ENCODE assay signal across 8 cellular contexts in the genomic region with DNA sequence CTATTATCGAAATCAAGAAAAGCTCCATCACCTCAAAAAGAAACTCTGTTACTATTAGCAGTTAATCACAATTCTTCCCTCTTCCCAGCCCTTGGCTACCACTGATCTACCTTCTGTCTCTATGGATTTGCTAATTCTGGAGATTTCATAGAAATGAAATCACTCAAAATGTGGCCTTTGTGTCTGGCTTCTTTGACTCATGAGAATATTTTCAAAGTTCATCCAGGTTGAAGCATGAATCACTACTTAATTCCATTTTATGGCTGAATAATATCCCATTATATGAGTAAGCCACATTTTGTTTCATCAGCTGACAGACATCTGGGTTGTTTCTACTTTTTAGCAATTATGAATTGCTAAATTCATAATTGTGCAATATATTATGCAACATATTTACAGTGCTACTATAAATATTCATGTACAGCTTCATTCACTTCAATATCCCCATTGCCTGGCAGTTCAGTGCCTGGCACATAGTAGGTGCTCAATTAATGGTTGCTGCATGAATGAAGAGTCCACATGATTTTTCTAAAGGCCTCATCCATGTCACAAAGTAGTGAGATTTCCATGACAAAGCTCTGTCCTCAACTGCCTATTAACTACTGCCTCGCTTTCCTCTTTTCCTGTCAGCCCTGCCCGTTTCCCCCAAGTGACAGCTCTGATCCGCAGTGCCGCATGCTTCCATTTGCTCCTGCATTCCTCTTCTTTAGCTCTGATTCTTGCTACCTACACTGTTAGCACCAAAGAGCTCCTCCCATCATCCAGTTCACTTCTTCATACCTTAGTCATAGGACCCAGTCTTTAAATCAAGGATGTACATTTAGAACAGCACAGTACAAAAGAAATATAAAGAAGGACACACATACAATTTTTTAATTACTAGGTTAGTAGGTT. TPM values are rescaled to one million over a fixed set of nuclear protein-coding genes. Genes with fewer than 3 reads are reported as not detected.
DNase-seq lines count a peak whose midpoint lies in the region; ATAC-seq and TF ChIP-seq lines count a peak whose summit lies in the region.

No MANE protein-coding gene starts in this region.

- no peak overlapping the region for H4K91ac ChIP-seq in H9 (ENCODE audit: insufficient read length, low read depth, low read length)

- H2BK12ac ChIP-seq in H9 (ENCODE audit: insufficient read length, low read depth, low read length), result no peak overlapping the region

- peak overlapping the region; percentile 64 for H3K27ac Mint-ChIP-seq in osteocyte (ENCODE audit: unreplicated experiment)
- no peak overlapping the region for H3K27ac Mint-ChIP-seq in H9

- H4K20me1 ChIP-seq in H9 (ENCODE audit: control insufficient read depth, insufficient read depth, insufficient read length), result no peaks in the 10 kb centered on the region

- TF ChIP-seq POLR2A in esophagus squamous epithelium (IDR thresholded peaks at IDR 0.05) (no peak), stomach (IDR thresholded peaks at IDR 0.05) (no peak)

- POLR2A ChIA-PET in BJ (lab: Charles Lee), result interaction anchor here (1.1 kb wide), 1 partner anchor 13 kb away, joined by 3 read pairs; no protein-coding TSS in a partner anchor

- no peaks in the 10 kb centered on the region for H3K9me3 ChIP-seq in esophagus squamous epithelium
- H3K9me3 ChIP-seq in H9 (ENCODE audit: control insufficient read depth, low read depth, low read length), result no peaks in the 10 kb centered on the region
- no peaks in the 10 kb centered on the region for H3K9me3 ChIP-seq in stomach

- no peak overlapping the region for H3T11ph ChIP-seq in H9 (ENCODE audit: low read length)

- H3K36me3 Mint-ChIP-seq in osteocyte (ENCODE audit: unreplicated experiment) (peaks cover 26% of the 10 kb centered on the region), H9 (ENCODE audit: insufficient read depth in 1 of 3, low read depth in 3 of 3) (peaks cover 4 to 22% (median 12%) of the 10 kb centered on the region in 3 experiments; a peak in 5 of 7 replicates)

- H3K27me3 ChIP-seq in BJ (ENCODE audit: control insufficient read depth, insufficient read depth, low read length) (no peaks in the 10 kb centered on the region), esophagus squamous epithelium (no peaks in the 10 kb centered on the region), H9 (ENCODE audit: insufficient read depth, low read length) (no peaks in the 10 kb centered on the region), H7 (ENCODE audit: control insufficient read depth, insufficient read depth, low read length) (no peaks in the 10 kb centered on the region), stomach (no peaks in the 10 kb centered on the region)

- no peak for TF ChIP-seq EP300 in stomach (IDR thresholded peaks at IDR 0.05)

- CTCF ChIA-PET in BJ (lab: Yijun Ruan, JAX), result interaction anchor here (0.8 to 2.3 kb wide), 8 partner anchors 11 to 166 kb away, joined by 3 to 16 read pairs (median 4); a partner anchor contains a TSS

- H3K36me3 ChIP-seq in BJ (ENCODE audit: control insufficient read depth, insufficient read depth, low read length) (peaks cover 2% of the 10 kb centered on the region; the same call in 1 of the 2 replicates), esophagus squamous epithelium (peaks cover 0 to 89% (median 0%) of the 10 kb centered on the region in 3 donors), H7 (replicated peaks; ENCODE audit: control insufficient read depth, insufficient read depth, low read length) (peaks cover 1% of the 10 kb centered on the region), stomach (peaks cover 14 to 83% (median 77%) of the 10 kb centered on the region in 4 donors)

- intact Hi-C loops in esophagus squamous epithelium (cut with DNase I) (no loop called here), stomach (cut with DNase I; ENCODE audit: low total_unique reads) (no loop called here)

- no peak overlapping the region for H3K14ac ChIP-seq in H9 (ENCODE audit: insufficient read depth, low read length)

- no peaks in the 10 kb centered on the region for H3K79me2 ChIP-seq in H9 (ENCODE audit: insufficient read depth, low read length)

- no peak overlapping the region for H2BK15ac ChIP-seq in H9 (ENCODE audit: low read depth, low read length)

- no peak overlapping the region for H3K9ac ChIP-seq in H9 (ENCODE audit: extremely low read depth, insufficient read length, low read length)

- H3K4me3 ChIP-seq in BJ (ENCODE audit: low read depth, low read length), result no peak overlapping the region
- H3K4me3 ChIP-seq in esophagus squamous epithelium, result no peak overlapping the region
- H3K4me3 ChIP-seq in H7 (ENCODE audit: insufficient read depth, low read depth, low read length), result no peak overlapping the region
- no peak overlapping the region for H3K4me3 ChIP-seq in stomach

- DNase-seq in BJ (ENCODE audit: low read depth), result peak; percentile 96
- peak; percentile 75 for DNase-seq in NOMO-1 treated with DMSO at 0.1 percent for 48 hours (lab: John Stamatoyannopoulos, UW; ENCODE audit: unreplicated experiment)
- no peak for DNase-seq in esophagus squamous epithelium (lab: John Stamatoyannopoulos, UW)
- DNase-seq in osteocyte (ENCODE audit: extremely low spot score, unreplicated experiment), result no peak
- no peak for DNase-seq in H9
- DNase-seq in H7, result no peak
- no peak for DNase-seq in stomach

- H4K8ac ChIP-seq in H9 (replicated peaks; ENCODE audit: insufficient read length, low read depth, low read length), result no peak overlapping the region

- H3K18ac ChIP-seq in H9 (ENCODE audit: insufficient read length, low read depth, low read length), result no peak overlapping the region

- H3K4me1 Mint-ChIP-seq in osteocyte (ENCODE audit: unreplicated experiment), result peaks cover 6% of the 10 kb centered on the region
- peaks cover 8 to 17% of the 10 kb centered on the region in 2 experiments for H3K4me1 Mint-ChIP-seq in H9

- no peak overlapping the region for H2BK20ac ChIP-seq in H9 (ENCODE audit: low read depth, low read length, poor library complexity, severe bottlenecking)

- H2AK5ac ChIP-seq in H9 (ENCODE audit: insufficient read length, low read length), result no peak overlapping the region

- no peak overlapping the region for H3K4me2 ChIP-seq in H9 (ENCODE audit: insufficient read depth, insufficient read length, low read length)

- no peaks in the 10 kb centered on the region for H3K23me2 ChIP-seq in H9 (ENCODE audit: insufficient read length, low read depth, low read length, poor library complexity, severe bottlenecking)

- no peaks in the 10 kb centered on the region for H3K27me3 Mint-ChIP-seq in osteocyte (ENCODE audit: unreplicated experiment)
- H3K27me3 Mint-ChIP-seq in H9 (ENCODE audit: low read depth), result no peaks in the 10 kb centered on the region

- no peak overlapping the region for H2BK5ac ChIP-seq in H9 (ENCODE audit: insufficient read length, low read length)

- WGBS in esophagus squamous epithelium, 2 donors, result 83 to 86% methylated on average over 5 of the region's 5 CpGs
- WGBS in H9 (ENCODE audit: extremely low coverage, insufficient read length, low lambda C conversion rate), result no CpG with 5 or more reads among the region's 5 CpGs
- WGBS in stomach, 5 donors, result 85 to 97% (median 94%) methylated on average over 5 of the region's 5 CpGs

- no peak overlapping the region for H4K5ac ChIP-seq in H9 (ENCODE audit: insufficient read length, low read depth, low read length)

- no peak for ATAC-seq in GM19467 (IDR thresholded peaks at IDR 0.05; ENCODE audit: unreplicated experiment)

- no peak overlapping the region for H3K23ac ChIP-seq in H9 (ENCODE audit: insufficient read length, low read depth, low read length)

- H3K56ac ChIP-seq in H9 (ENCODE audit: insufficient read length, low read depth, low read length), result no peak overlapping the region

- H2BK120ac ChIP-seq in H9 (ENCODE audit: low read depth, low read length, poor library complexity, severe bottlenecking), result no peak overlapping the region

- no peak overlapping the region for H2AFZ ChIP-seq in H9 (ENCODE audit: low read length)

- H3K4me1 ChIP-seq in esophagus squamous epithelium (peaks cover 0 to 22% (median 14%) of the 10 kb centered on the region in 3 donors), H9 (ENCODE audit: insufficient read depth, low read length) (no peaks in the 10 kb centered on the region; the same call in 1 of the 2 replicates), stomach (peaks cover 0 to 15% (median 0%) of the 10 kb centered on the region in 4 donors)

- H3K79me1 ChIP-seq in H9 (ENCODE audit: insufficient read depth, low read depth, low read length, poor library complexity, severe bottlenecking), result no peaks in the 10 kb centered on the region

- no peak overlapping the region for H3K4ac ChIP-seq in H9 (ENCODE audit: low read depth, low read length)

- H3K9me3 Mint-ChIP-seq in osteocyte (ENCODE audit: unreplicated experiment) (no peaks in the 10 kb centered on the region), H9 (no peaks in the 10 kb centered on the region)

- H3K4me3 Mint-ChIP-seq in osteocyte (ENCODE audit: unreplicated experiment) (no peak overlapping the region), H9 (no peak overlapping the region)

- H3K27ac ChIP-seq in esophagus squamous epithelium (peak overlapping the region in 3 of 4 donors; percentile 25 to 43 (median 40)), H9 (ENCODE audit: insufficient read length, low read depth, low read length) (no peak overlapping the region), stomach (peak overlapping the region in 1 of 5 donors; percentile 27)

- no peak for TF ChIP-seq CTCF in BJ (IDR thresholded peaks at IDR 0.05; ENCODE audit: insufficient read depth, low read depth, low read length)
- TF ChIP-seq CTCF in esophagus squamous epithelium (IDR thresholded peaks at IDR 0.05), result no peak
- no peak for TF ChIP-seq CTCF in osteocyte (IDR thresholded peaks at IDR 0.05)
- TF ChIP-seq CTCF in H9 (conservative IDR thresholded peaks at IDR 0.05), result no peak
- TF ChIP-seq CTCF in stomach (IDR thresholded peaks at IDR 0.05), result no peak

RNA-seq across cellular contexts. Expression of a gene that starts 32.8 kb away (rescaled TPM):
- polyA plus RNA-seq in BJ (2011; rRNA removed) (12.8 and 17.3 TPM in 2 replicates), stomach (1 to 10 TPM; 3.1 to 4.3 (median 3.8) TPM)
- polyA minus RNA-seq in BJ (2011; rRNA and poly(A)+ RNA removed), result 13.6 and 14.3 TPM in 2 replicates
- total RNA-seq in esophagus squamous epithelium (10 to 100 TPM; 10.6 to 20.4 (median 17.2) TPM), osteocyte (23.3 and 26.9 TPM in 2 replicates), H9 (2021) (16.4 and 16.9 TPM in 2 replicates), stomach (10 to 100 TPM; 15.6 to 63.9 (median 33.3) TPM)
- total RNA-seq in H7 (2014; rRNA removed; shearing (Covaris generic)), result 9.0 and 13.6 TPM in 2 replicates

Comparison
In these comparisons a context has a peak if more than half of its experiments do, and no peak if none do; other contexts are left out.
1. DNase-seq: peak in BJ (single experiment) and NOMO-1 treated with DMSO at 0.1 percent for 48 hours (single experiment); none in esophagus squamous epithelium (single experiment), osteocyte (single experiment), H9 (single experiment), H7 (single experiment) and stomach (single experiment).